Comparison of ENCODE assay signal across 8 cellular contexts in genomic region chr3:141311170-141311495, GRCh38. TPM values are rescaled to one million over a fixed set of nuclear protein-coding genes. Genes with fewer than 3 reads are reported as not detected.
DNase-seq lines count a peak whose midpoint lies in the region; ATAC-seq and TF ChIP-seq lines count a peak whose summit lies in the region.

No MANE protein-coding gene starts in this region.

- TF ChIP-seq CTCF in left lung (IDR thresholded peaks at IDR 0.05) (no peak), thoracic aorta (IDR thresholded peaks at IDR 0.05) (no peak)

- POLR2A ChIA-PET in activated CD4-positive, alpha-beta T cell treated with anti-CD3 and anti-CD28 coated beads for 36 hours (lab: Charles Lee), result interaction anchor here (0.5 to 1.3 kb wide), 4 partner anchors 78 to 175 kb away, joined by 3 to 4 read pairs (median 3); no protein-coding TSS in a partner anchor

- no peaks in the 10 kb centered on the region for H3K9me3 Mint-ChIP-seq in activated CD4-positive, alpha-beta T cell treated with anti-CD3 and anti-CD28 coated beads for 36 hours (ENCODE audit: low read depth)

- H3K27me3 ChIP-seq in adipocyte (replicated peaks; ENCODE audit: control insufficient read depth, insufficient read depth, low read length), result no peaks in the 10 kb centered on the region
- no peaks in the 10 kb centered on the region for H3K27me3 ChIP-seq in left lung
- no peaks in the 10 kb centered on the region for H3K27me3 ChIP-seq in thoracic aorta (replicated peaks; ENCODE audit: insufficient read depth)

- H3K27ac Mint-ChIP-seq in activated CD4-positive, alpha-beta T cell treated with anti-CD3 and anti-CD28 coated beads for 36 hours, result peak overlapping the region; percentile 98

- intact Hi-C loops in activated CD4-positive, alpha-beta T cell treated with anti-CD3 and anti-CD28 coated beads for 36 hours (cut with DNase I, micrococcal nuclease), result loop anchor here (1.0 to 5.0 kb wide), 13 partner anchors 59 to 1691 kb away; partner anchors contain the start of genes ATP1B3 (in 1 of the 2), PXYLP1 (in 1 of the 2), RASA2 (in 1 of the 2) and RNF7 (in 1 of the 2)
- intact Hi-C loops in left lung (cut with DNase I), result no loop called here

- H3K9me3 ChIP-seq in adipocyte (ENCODE audit: control insufficient read depth, low read length), result no peaks in the 10 kb centered on the region
- no peaks in the 10 kb centered on the region for H3K9me3 ChIP-seq in left lung
- H3K9me3 ChIP-seq in thoracic aorta, result no peaks in the 10 kb centered on the region

- H3K4me3 ChIP-seq in adipocyte (ENCODE audit: low read length) (peak overlapping the region; percentile 90), left lung (peak overlapping the region; percentile 50 to 73), thoracic aorta (peak overlapping the region; percentile 81)

- H3K36me3 ChIP-seq in adipocyte (ENCODE audit: control insufficient read depth, insufficient read depth, low read length, severe bottlenecking) (no peaks in the 10 kb centered on the region), left lung (no peaks in the 10 kb centered on the region), thoracic aorta (no peaks in the 10 kb centered on the region)

- H3K4me3 Mint-ChIP-seq in activated CD4-positive, alpha-beta T cell treated with anti-CD3 and anti-CD28 coated beads for 36 hours, result peak overlapping the region; percentile 81

- no peak for DNase-seq in activated CD4-positive, alpha-beta T cell treated with anti-CD3 and anti-CD28 coated beads for 36 hours
- DNase-seq in activated CD4-positive, alpha-beta T cell treated with anti-CD3 and anti-CD28 coated beads for 4 hours, result no peak
- DNase-seq in adipocyte (ENCODE audit: low read depth), result no peak
- no peak for DNase-seq in left lung
- DNase-seq in thoracic aorta (ENCODE audit: low spot score), result no peak
- DNase-seq in Ammon's horn (ENCODE audit: low spot score), result no peak

- peak; percentile 0 for ATAC-seq in activated CD4-positive, alpha-beta T cell treated with anti-CD3 and anti-CD28 coated beads for 36 hours
- ATAC-seq in left lung (no peak), thoracic aorta (ENCODE audit: insufficient number of reproducible peaks, low FRiP score, low read depth) (no peak), HG03108 (IDR thresholded peaks at IDR 0.05; ENCODE audit: unreplicated experiment) (no peak), GM18909 (IDR thresholded peaks at IDR 0.05; ENCODE audit: poor library complexity, unreplicated experiment) (no peak)

- peaks cover 51% of the 10 kb centered on the region for H3K4me1 Mint-ChIP-seq in activated CD4-positive, alpha-beta T cell treated with anti-CD3 and anti-CD28 coated beads for 36 hours

- H3K4me1 ChIP-seq in adipocyte (ENCODE audit: control insufficient read depth, insufficient read depth, low read length) (peaks cover 11% of the 10 kb centered on the region), left lung (peaks cover 5 to 24% of the 10 kb centered on the region in 2 donors), thoracic aorta (ENCODE audit: control insufficient read depth in 1 of 2, low read depth in 2 of 2) (peaks cover 4 to 14% of the 10 kb centered on the region in 2 donors)

- peaks cover 3% of the 10 kb centered on the region for H3K36me3 Mint-ChIP-seq in activated CD4-positive, alpha-beta T cell treated with anti-CD3 and anti-CD28 coated beads for 36 hours (ENCODE audit: low read depth)

- CTCF ChIA-PET in activated CD4-positive, alpha-beta T cell treated with anti-CD3 and anti-CD28 coated beads for 36 hours (lab: Charles Lee), result interaction anchor here (0.6 to 8.1 kb wide), 23 partner anchors 8 to 249 kb away, joined by 3 to 106 read pairs (median 4); partner anchors contain the start of gene PXYLP1

- peak overlapping the region; percentile 86 for H3K9ac ChIP-seq in adipocyte (ENCODE audit: low read length)

- H3K27me3 Mint-ChIP-seq in activated CD4-positive, alpha-beta T cell treated with anti-CD3 and anti-CD28 coated beads for 36 hours, result no peaks in the 10 kb centered on the region

- peak overlapping the region; percentile 28 to 85 for H3K27ac ChIP-seq in left lung
- H3K27ac ChIP-seq in thoracic aorta, result peak overlapping the region in 1 of 2 donors; percentile 65

RNA-seq across cellular contexts. Expression of gene ZBTB38, which starts 57.2 kb away (rescaled TPM):
- 10 to 100 TPM; 21.3 to 22.0 TPM for total RNA-seq in activated CD4-positive, alpha-beta T cell treated with anti-CD3 and anti-CD28 coated beads for 36 hours
- total RNA-seq in left lung (10 to 100 TPM; 84.0 to 91.4 TPM), thoracic aorta (100 to 1,000 TPM; 169 to 215 TPM)

Comparison
In these comparisons a context has a peak if more than half of its experiments do, and no peak if none do; other contexts are left out.
1. intact Hi-C loops: an anchor here in activated CD4-positive, alpha-beta T cell treated with anti-CD3 and anti-CD28 coated beads for 36 hours (1.0 to 5.0 kb wide); none called in left lung.